16 cellular contexts compared by ENCODE assay signal in genomic region chr1:191022856-191023255, GRCh38.
DNase-seq lines count a peak whose midpoint lies in the region; ATAC-seq and TF ChIP-seq lines count a peak whose summit lies in the region.
"Had no signal": no experiment of that assay in that cellular context is flagged by ENCODE, and none has a peak within 500 bp of the region (broad histone marks: within the 10 kb centered on the region; RNA-seq: fewer than 3 reads in every experiment).

No MANE protein-coding gene starts in this region.

- no peak overlapping the region for H3K4me3 ChIP-seq in epithelial cell of esophagus (ENCODE audit: low read length)
- H3K4me3 ChIP-seq: lower lobe of right lung, spleen, testis had no signal

- TF ChIP-seq CTCF in epithelial cell of esophagus (IDR thresholded peaks at IDR 0.05; ENCODE audit: insufficient read depth, low read depth, low read length, missing control alignments) = no peak

- DNase-seq in H4 (ENCODE audit: low spot score) (peak; percentile 11), RKO (ENCODE audit: low spot score) (peak; percentile 61), epithelial cell of esophagus (ENCODE audit: low read depth) (peak; percentile 72), pulmonary artery endothelial cell (ENCODE audit: low read depth, low spot score) (peak; percentile 24), hippocampal formation (lab: John Stamatoyannopoulos, UW) (no peak)
- DNase-seq in activated CD8-positive, alpha-beta memory T cell treated with anti-CD3 and anti-CD28 coated beads, Interleukin-2, amount 50 U/mL, for 48 hours = no peak
- DNase-seq: activated CD8-positive, alpha-beta memory T cell treated with anti-CD3 and anti-CD28 coated beads for 24 hours; cerebellar nuclear complex; GOT3; lower lobe of right lung; naive B cell; NCI-H1436 treated with DMSO at 0.1 percent for 48 hours; spleen; testis had no signal

- ATAC-seq in GM21423 (IDR thresholded peaks at IDR 0.05; ENCODE audit: unreplicated experiment) = no peak
- no peak for ATAC-seq in GM21515 (IDR thresholded peaks at IDR 0.05; ENCODE audit: unreplicated experiment)
- ATAC-seq: lower lobe of right lung had no signal

Comparison
In these comparisons a context has a peak if more than half of its experiments do, and no peak if none do; other contexts are left out.
1. DNase-seq: peak in H4 (single experiment), RKO (single experiment), epithelial cell of esophagus (single experiment) and pulmonary artery endothelial cell (single experiment); none in hippocampal formation (0 of 2) and activated CD8-positive, alpha-beta memory T cell treated with anti-CD3 and anti-CD28 coated beads, Interleukin-2, amount 50 U/mL, for 48 hours (single experiment).